In genomic region chr2:173141666-173142065, GRCh38 we compare ENCODE assay signal across 18 cellular contexts.
A peak's percentile ranks its signal among the peaks of the same experiment; 100 is the strongest.
DNase-seq lines count a peak whose midpoint lies in the region; ATAC-seq and TF ChIP-seq lines count a peak whose summit lies in the region.
"Had no signal": no experiment of that assay in that cellular context is flagged by ENCODE, and none has a peak within 500 bp of the region (broad histone marks: within the 10 kb centered on the region; RNA-seq: fewer than 3 reads in every experiment).

No MANE protein-coding gene starts in this region.

- intact Hi-C loops in HCT116 (cut with micrococcal nuclease): no loop called here
- intact Hi-C loops in left cardiac atrium (cut with DNase I): no loop called here
- intact Hi-C loops in CD4-positive, alpha-beta memory T cell (cut with micrococcal nuclease): no loop called here

- H3F3A ChIP-seq in SK-N-SH (replicated peaks; ENCODE audit: insufficient read depth): peaks cover 17% of the 10 kb centered on the region

- TF ChIP-seq POLR2A in HCT116 (IDR thresholded peaks at IDR 0.05; ENCODE audit: borderline replicate concordance, extremely low read depth, insufficient read depth, insufficient read length): no peak

- H3K36me3 Mint-ChIP-seq in activated T-helper 17 cell treated with anti-CD3 and anti-CD28 coated beads, Interleukin-2, amount 50 U/mL, for 72 hours (ENCODE audit: low read depth): no peaks in the 10 kb centered on the region
- H3K36me3 Mint-ChIP-seq in CD4-positive, alpha-beta memory T cell: no peaks in the 10 kb centered on the region

- H3K27me3 Mint-ChIP-seq in activated T-helper 17 cell treated with anti-CD3 and anti-CD28 coated beads, Interleukin-2, amount 50 U/mL, for 72 hours: peaks cover 3% of the 10 kb centered on the region
- peaks cover 2 to 3% of the 10 kb centered on the region in 2 donors for H3K27me3 Mint-ChIP-seq in CD4-positive, alpha-beta memory T cell

- no peak overlapping the region for H3K9ac ChIP-seq in SK-N-SH
- no peak overlapping the region for H3K9ac ChIP-seq in HCT116 (ENCODE audit: low read length)
- H3K9ac ChIP-seq: GM23248, KMS-11 had no signal

- ATAC-seq in SK-N-SH treated with all-trans-retinoic acid at 6 μM for 48 hours: no peak
- no peak for ATAC-seq in HCT116
- peak; percentile 38 for ATAC-seq in activated T-helper 17 cell treated with anti-CD3 and anti-CD28 coated beads, Interleukin-2, amount 50 U/mL, for 72 hours (replicated peaks)
- no peak for ATAC-seq in left cardiac atrium
- ATAC-seq: A549 had no signal

- TF ChIP-seq RAD21 in SK-N-SH (IDR thresholded peaks at IDR 0.05; ENCODE audit: low read length): no peak
- no peak for TF ChIP-seq RAD21 in HCT116 (IDR thresholded peaks at IDR 0.05; ENCODE audit: low read depth)

- no peak overlapping the region for H3K27ac ChIP-seq in SK-N-SH (ENCODE audit: low read depth in 2 of 2, low read length in 1 of 2)
- H3K27ac ChIP-seq in HCT116 (ENCODE audit: low read depth, low read length): no peak overlapping the region
- H3K27ac ChIP-seq in CD4-positive, alpha-beta memory T cell (ENCODE audit: low read depth, low read length): no peak overlapping the region
- H3K27ac ChIP-seq: 22Rv1, A549, C4-2B, GM23248, KMS-11 had no signal

- no peaks in the 10 kb centered on the region for H3K9me2 ChIP-seq in SK-N-SH
- H3K9me2 ChIP-seq in HCT116 (ENCODE audit: insufficient read depth): no peaks in the 10 kb centered on the region

- H3K36me3 ChIP-seq in SK-N-SH (replicated peaks in 1 of 2; ENCODE audit: control insufficient read depth in 1 of 2, insufficient read depth in 2 of 2, low read length in 1 of 2) (peaks cover 0 to 38% of the 10 kb centered on the region in 2 experiments), HCT116 (ENCODE audit: control insufficient read depth in 1 of 2, insufficient read depth in 2 of 2, low read length in 2 of 2) (no peaks in the 10 kb centered on the region)
- no peaks in the 10 kb centered on the region for H3K36me3 ChIP-seq in CD4-positive, alpha-beta memory T cell (ENCODE audit: insufficient read depth, low read length)
- H3K36me3 ChIP-seq: HAP-1 had no signal

- H2AFZ ChIP-seq in SK-N-SH (ENCODE audit: low read depth) (no peak overlapping the region), HCT116 (ENCODE audit: low read depth, low read length, poor library complexity, severe bottlenecking) (no peak overlapping the region)
- H2AFZ ChIP-seq: GM23248 had no signal

- H3K79me2 ChIP-seq in SK-N-SH (ENCODE audit: insufficient read depth) (peaks cover 27% of the 10 kb centered on the region; the same call in 1 of the 2 replicates), HCT116 (ENCODE audit: insufficient read depth, low read length) (0 out of 2 replicates have a peak, but pooled peaks cover 4% of the 10 kb centered on the region)

- H3K27me3 ChIP-seq in SK-N-SH (ENCODE audit: insufficient read depth): no peaks in the 10 kb centered on the region
- H3K27me3 ChIP-seq in HCT116 (ENCODE audit: insufficient read depth, low read length): no peaks in the 10 kb centered on the region
- no peaks in the 10 kb centered on the region for H3K27me3 ChIP-seq in CD4-positive, alpha-beta memory T cell (ENCODE audit: insufficient read depth, low read length)

- BruUV-seq in HCT116 (replicated peaks; lab: Mats Ljungman, UMichigan): no TSS peak

- H3K4me1 ChIP-seq in SK-N-SH (ENCODE audit: control insufficient read depth in 1 of 2, insufficient read depth in 2 of 2, low read depth in 1 of 2, low read length in 1 of 2) (peaks cover 0 to 6% of the 10 kb centered on the region in 2 experiments; a peak in 1 of 4 replicates), HCT116 (ENCODE audit: control insufficient read depth in 1 of 2, insufficient read depth in 2 of 2, low read length in 2 of 2) (no peaks in the 10 kb centered on the region)
- peaks cover 7% of the 10 kb centered on the region for H3K4me1 ChIP-seq in CD4-positive, alpha-beta memory T cell (ENCODE audit: insufficient read depth, low read length)

- H3K4me3 ChIP-seq in SK-N-SH (ENCODE audit: low read depth in 2 of 2, low read length in 1 of 2) (no peak overlapping the region), HCT116 (replicated peaks in 1 of 2; ENCODE audit: low read depth in 1 of 2, low read length in 2 of 2) (no peak overlapping the region)
- no peak overlapping the region for H3K4me3 ChIP-seq in CD4-positive, alpha-beta memory T cell (ENCODE audit: low read length in 2 of 2)
- H3K4me3 ChIP-seq: A549, GM23248, HAP-1 had no signal

- no peak for DNase-seq in SK-N-SH
- no peak for DNase-seq in HCT116 (ENCODE audit: low read depth, low spot score)
- no peak for DNase-seq in mesenteric fat pad (ENCODE audit: low spot score)
- no peak for DNase-seq in left cardiac atrium
- no peak for DNase-seq in CD4-positive, alpha-beta memory T cell
- DNase-seq: AML-193; CD4-positive, alpha-beta T cell; DMS79 treated with DMSO at 0.1 percent for 48 hours; GF-D8; GM23248; HFFc6 had no signal

- H3K4me2 ChIP-seq in SK-N-SH: no peak overlapping the region
- H3K4me2 ChIP-seq in HCT116 (ENCODE audit: low read length): no peak overlapping the region
- H3K4me2 ChIP-seq: A549, KMS-11 had no signal

- no peaks in the 10 kb centered on the region for H3K9me3 Mint-ChIP-seq in activated T-helper 17 cell treated with anti-CD3 and anti-CD28 coated beads, Interleukin-2, amount 50 U/mL, for 72 hours
- H3K9me3 Mint-ChIP-seq in CD4-positive, alpha-beta memory T cell: peaks cover 0 to 4% (median 1%) of the 10 kb centered on the region in 8 donors
- H3K9me3 Mint-ChIP-seq: CD4-positive, alpha-beta T cell had no signal

- no peak overlapping the region for H3K4me3 Mint-ChIP-seq in activated T-helper 17 cell treated with anti-CD3 and anti-CD28 coated beads, Interleukin-2, amount 50 U/mL, for 72 hours
- H3K4me3 Mint-ChIP-seq in CD4-positive, alpha-beta memory T cell: no peak overlapping the region
- H3K4me3 Mint-ChIP-seq: CD4-positive, alpha-beta T cell; HFFc6 had no signal

- RAD21 ChIA-PET in HCT116 (lab: Charles Lee; ENCODE audit: low non-redundant PET in 1 of 2, low total read pairs in 2 of 2, uncharacterized antibody in 2 of 2, unreplicated experiment in 2 of 2): no interaction called here

- CTCF ChIA-PET in SK-N-SH (lab: Yijun Ruan, JAX): no interaction called here
- CTCF ChIA-PET in HCT116 (lab: Charles Lee): no interaction called here
- CTCF ChIA-PET in CD4-positive, alpha-beta memory T cell (lab: Charles Lee; ENCODE audit: partially characterized antibody): no interaction called here

- no peak for TF ChIP-seq EP300 in SK-N-SH (IDR thresholded peaks at IDR 0.05; ENCODE audit: borderline replicate concordance in 1 of 2, low read depth in 1 of 2, low read length in 1 of 2)

- TF ChIP-seq CTCF in SK-N-SH (IDR thresholded peaks at IDR 0.05): no peak
- no peak for TF ChIP-seq CTCF in HCT116 (IDR thresholded peaks at IDR 0.05 in 2 of 3, conservative IDR thresholded peaks at IDR 0.05 in 1 of 3; ENCODE audit: borderline replicate concordance in 1 of 3, insufficient read depth in 1 of 3, low read depth in 2 of 3, low read length in 2 of 3)

- H3K27ac Mint-ChIP-seq in activated T-helper 17 cell treated with anti-CD3 and anti-CD28 coated beads, Interleukin-2, amount 50 U/mL, for 72 hours: peak overlapping the region; percentile 23
- H3K27ac Mint-ChIP-seq in CD4-positive, alpha-beta memory T cell: no peak overlapping the region
- H3K27ac Mint-ChIP-seq: CD4-positive, alpha-beta T cell; HFFc6 had no signal

- H4K20me1 ChIP-seq in SK-N-SH (ENCODE audit: insufficient read depth): no peaks in the 10 kb centered on the region
- H4K20me1 ChIP-seq in HCT116 (ENCODE audit: insufficient read depth): no peaks in the 10 kb centered on the region

- peaks cover 6% of the 10 kb centered on the region for H3K9me3 ChIP-seq in SK-N-SH
- H3K9me3 ChIP-seq in HCT116 (ENCODE audit: control insufficient read depth in 1 of 2, insufficient read depth in 1 of 2, low read depth in 1 of 2, low read length in 2 of 2): peaks cover 0 to 5% of the 10 kb centered on the region in 2 experiments; a peak in 2 of 4 replicates
- H3K9me3 ChIP-seq in CD4-positive, alpha-beta memory T cell (ENCODE audit: control insufficient read depth in 1 of 2, low read length in 2 of 2): no peaks in the 10 kb centered on the region
- H3K9me3 ChIP-seq: HAP-1 had no signal

- POLR2A ChIA-PET in SK-N-SH (lab: Yijun Ruan, JAX): no interaction called here
- POLR2A ChIA-PET in HCT116 (lab: Charles Lee): no interaction called here
- POLR2A ChIA-PET in CD4-positive, alpha-beta memory T cell (lab: Charles Lee; ENCODE audit: partially characterized antibody): no interaction called here

- H3K4me1 Mint-ChIP-seq in activated T-helper 17 cell treated with anti-CD3 and anti-CD28 coated beads, Interleukin-2, amount 50 U/mL, for 72 hours: peaks cover 10% of the 10 kb centered on the region
- H3K4me1 Mint-ChIP-seq in CD4-positive, alpha-beta memory T cell: peaks cover 6 to 11% (median 8%) of the 10 kb centered on the region in 4 donors

TF ChIP-seq in SK-N-SH treated with all-trans-retinoic acid at 6 μM for 48 hours, 23 proteins besides CTCF, POLR2A, EP300 and RAD21 (continues in another document):
- TF ChIP-seq SNAI2 (CRISPR knock-in tag; IDR thresholded peaks at IDR 0.05): no peak
- TF ChIP-seq ARNTL (CRISPR knock-in tag; IDR thresholded peaks at IDR 0.05; ENCODE audit: borderline replicate concordance, low read depth): no peak

TF ChIP-seq in SK-N-SH, 30 proteins besides CTCF, POLR2A, EP300 and RAD21 (continues in another document):
- TF ChIP-seq FOSL2 (IDR thresholded peaks at IDR 0.05; ENCODE audit: borderline replicate concordance, low read depth) (no peak), RFX5 (IDR thresholded peaks at IDR 0.05; ENCODE audit: low read length) (no peak), RXRA (IDR thresholded peaks at IDR 0.05; ENCODE audit: borderline replicate concordance, low read depth) (no peak), CHD2 (IDR thresholded peaks at IDR 0.05; ENCODE audit: low read length, partially characterized antibody) (no peak), YY1 (IDR thresholded peaks at IDR 0.05; ENCODE audit: low read depth) (no peak)

TF ChIP-seq in HCT116, 20 proteins besides CTCF, POLR2A, EP300 and RAD21:
- TF ChIP-seq POLR2AphosphoS5 (IDR thresholded peaks at IDR 0.05; ENCODE audit: low read depth, low read length) (no peak), JUND (IDR thresholded peaks at IDR 0.05) (no peak), ZFX (IDR thresholded peaks at IDR 0.05) (no peak), CBX3 (IDR thresholded peaks at IDR 0.05; ENCODE audit: low read depth) (0 out of 2 replicates have a peak, but pooled peaks have one; percentile 30), EZH2 (IDR thresholded peaks at IDR 0.05) (no peak), FOSL1 (IDR thresholded peaks at IDR 0.05; ENCODE audit: low read depth) (no peak), EGR1 (IDR thresholded peaks at IDR 0.05; ENCODE audit: low read depth) (no peak)
